In genomic region chr19:51417107-51417806, GRCh38 we compare ENCODE assay signal across 8 cellular contexts. TPM values are rescaled to one million over a fixed set of nuclear protein-coding genes. Genes with fewer than 3 reads are reported as not detected.
A peak's percentile ranks its signal among the peaks of the same experiment; 100 is the strongest.
DNase-seq lines count a peak whose midpoint lies in the region; ATAC-seq and TF ChIP-seq lines count a peak whose summit lies in the region.

Gene SIGLEC10 (minus strand): TSS chr19:51417642. CDS start chr19:51417581, 61 bp downstream.

- H3K27me3 ChIP-seq in endodermal cell (ENCODE audit: control insufficient read depth, insufficient read depth, low read length, poor library complexity, severe bottlenecking) (peaks cover 8% of the 10 kb centered on the region), stomach (peaks cover 3 to 69% (median 11%) of the 10 kb centered on the region in 3 donors), gastroesophageal sphincter (peaks cover 73% of the 10 kb centered on the region)

- no peak within 1 kb of the TSS for H3K9ac ChIP-seq in endodermal cell (ENCODE audit: extremely low read depth, low read length, poor library complexity, severe bottlenecking)

- no peaks in the 10 kb centered on the region for H3K9me3 ChIP-seq in endodermal cell (ENCODE audit: control insufficient read depth, low read length)
- no peaks in the 10 kb centered on the region for H3K9me3 ChIP-seq in stomach
- no peaks in the 10 kb centered on the region for H3K9me3 ChIP-seq in gastroesophageal sphincter

- peaks cover 24% of the 10 kb centered on the region for H3K27me3 Mint-ChIP-seq in endodermal cell (ENCODE audit: insufficient read depth)

- CTCF ChIA-PET in GM10248 (lab: Yijun Ruan, JAX) = interaction anchor here (0.6 to 13.4 kb wide), 16 partner anchors 8 to 253 kb away, joined by 3 to 168 read pairs (median 4); no protein-coding TSS in a partner anchor

- DNase-seq in GM10248 (ENCODE audit: extremely low spot score) = peak; percentile 85
- DNase-seq in NOMO-1 (lab: John Stamatoyannopoulos, UW; ENCODE audit: unreplicated experiment in 2 of 2) = peak; percentile 91 to 92
- DNase-seq in endodermal cell = peak; percentile 52
- DNase-seq in stomach = peak; percentile 37
- DNase-seq in NCI-H345 treated with DMSO at 0.1 percent for 48 hours (lab: John Stamatoyannopoulos, UW; ENCODE audit: unreplicated experiment) = no peak
- DNase-seq in COR-L47 (lab: John Stamatoyannopoulos, UW) = no peak

- no peak within 1 kb of the TSS for H3K4me3 Mint-ChIP-seq in endodermal cell

- ATAC-seq in GM21447 (IDR thresholded peaks at IDR 0.05; ENCODE audit: unreplicated experiment) (peak; percentile 67), gastroesophageal sphincter (no peak)

- no peaks in the 10 kb centered on the region for H3K36me3 Mint-ChIP-seq in endodermal cell (ENCODE audit: low read depth)

- TF ChIP-seq EP300 in stomach (IDR thresholded peaks at IDR 0.05) = no peak
- no peak for TF ChIP-seq EP300 in gastroesophageal sphincter (IDR thresholded peaks at IDR 0.05)

- H3K9me3 Mint-ChIP-seq in endodermal cell = no peaks in the 10 kb centered on the region

- WGBS in endodermal cell (ENCODE audit: insufficient coverage in 1 of 2, insufficient read length in 1 of 2), 2 experiments = 83 to 85% methylated on average over 14 to 21 of the region's 21 CpGs
- whole genome bisulfite sequencing in stomach, 5 donors = 57 to 67% (median 61%) methylated on average over 21 of the region's 21 CpGs
- 73% methylated on average over 3 of the region's 21 CpGs; no CpG with 5 or more reads in 1 of the 2 donors for WGBS in gastroesophageal sphincter (ENCODE audit: low coverage in 1 of 2), 2 donors

- H3K4me3 ChIP-seq in endodermal cell (ENCODE audit: low read length) (no peak within 1 kb of the TSS), stomach (peak within 1 kb of the TSS in 1 of 4 donors; percentile 16), gastroesophageal sphincter (no peak within 1 kb of the TSS)

- H3K27ac ChIP-seq in endodermal cell (ENCODE audit: low read depth, low read length) = no peak within 1 kb of the TSS
- peak within 1 kb of the TSS in 2 of 5 donors; percentile 65 to 71 for H3K27ac ChIP-seq in stomach
- no peak within 1 kb of the TSS for H3K27ac ChIP-seq in gastroesophageal sphincter

- no peaks in the 10 kb centered on the region for H3K4me1 ChIP-seq in endodermal cell (ENCODE audit: control insufficient read depth, insufficient read depth, low read length)
- H3K4me1 ChIP-seq in stomach = peaks cover 0 to 7% (median 2%) of the 10 kb centered on the region in 4 donors
- no peaks in the 10 kb centered on the region for H3K4me1 ChIP-seq in gastroesophageal sphincter

- H3K4me1 Mint-ChIP-seq in endodermal cell = peaks cover 4% of the 10 kb centered on the region

- TF ChIP-seq CTCF in GM10248 (IDR thresholded peaks at IDR 0.05; ENCODE audit: control extremely low read depth, extremely low read depth, low read depth, missing control alignments) (no peak), endodermal cell (conservative IDR thresholded peaks at IDR 0.05) (no peak), stomach (IDR thresholded peaks at IDR 0.05) (no peak), gastroesophageal sphincter (IDR thresholded peaks at IDR 0.05) (no peak)

- TF ChIP-seq POLR2A in stomach (IDR thresholded peaks at IDR 0.05) = no peak
- no peak for TF ChIP-seq POLR2A in gastroesophageal sphincter (IDR thresholded peaks at IDR 0.05)

- H3K36me3 ChIP-seq in endodermal cell (ENCODE audit: control insufficient read depth, insufficient read depth, low read length) = no peaks in the 10 kb centered on the region
- no peaks in the 10 kb centered on the region for H3K36me3 ChIP-seq in stomach
- H3K36me3 ChIP-seq in gastroesophageal sphincter = no peaks in the 10 kb centered on the region

- POLR2A ChIA-PET in GM10248 (lab: Yijun Ruan, JAX) = interaction anchor here (1.0 to 2.4 kb wide), 3 partner anchors 22 to 78 kb away, joined by 5 to 11 read pairs (median 7); no protein-coding TSS in a partner anchor

- no peak within 1 kb of the TSS for H3K27ac Mint-ChIP-seq in endodermal cell

- intact Hi-C loops in stomach (cut with DNase I; ENCODE audit: low total_unique reads) = no loop called here

RNA-seq across cellular contexts. Expression of gene SIGLEC10, which starts in this region (rescaled TPM):
- total RNA-seq in endodermal cell (not detected), stomach (10 to 100 TPM in 1 of 5 donors, 1 to 10 TPM in 2, not detected in 2; 1.1 to 21.4 (median 4.6) TPM), gastroesophageal sphincter (1 to 10 TPM; 1.1 to 6.9 (median 3.2) TPM)
- not detected for polyA plus RNA-seq in endodermal cell (2013, experiment 1 of 2)
- not detected for polyA plus RNA-seq in endodermal cell (2013, experiment 2 of 2)
- polyA plus RNA-seq in stomach = 1 to 10 TPM; 1.7 to 3.1 (median 2.3) TPM

Comparison
In these comparisons a context has a peak if more than half of its experiments do, and no peak if none do; other contexts are left out.
1. Peak in DNase-seq in endodermal cell; RNA of the gene not detected or under 1 TPM.
2. DNase-seq: peak in GM10248 (single experiment), NOMO-1 (2 of 2) and stomach (single experiment); none in NCI-H345 treated with DMSO at 0.1 percent for 48 hours (single experiment) and COR-L47 (single experiment).